ENCODE assay signal across 8 cellular contexts in the genomic region with DNA sequence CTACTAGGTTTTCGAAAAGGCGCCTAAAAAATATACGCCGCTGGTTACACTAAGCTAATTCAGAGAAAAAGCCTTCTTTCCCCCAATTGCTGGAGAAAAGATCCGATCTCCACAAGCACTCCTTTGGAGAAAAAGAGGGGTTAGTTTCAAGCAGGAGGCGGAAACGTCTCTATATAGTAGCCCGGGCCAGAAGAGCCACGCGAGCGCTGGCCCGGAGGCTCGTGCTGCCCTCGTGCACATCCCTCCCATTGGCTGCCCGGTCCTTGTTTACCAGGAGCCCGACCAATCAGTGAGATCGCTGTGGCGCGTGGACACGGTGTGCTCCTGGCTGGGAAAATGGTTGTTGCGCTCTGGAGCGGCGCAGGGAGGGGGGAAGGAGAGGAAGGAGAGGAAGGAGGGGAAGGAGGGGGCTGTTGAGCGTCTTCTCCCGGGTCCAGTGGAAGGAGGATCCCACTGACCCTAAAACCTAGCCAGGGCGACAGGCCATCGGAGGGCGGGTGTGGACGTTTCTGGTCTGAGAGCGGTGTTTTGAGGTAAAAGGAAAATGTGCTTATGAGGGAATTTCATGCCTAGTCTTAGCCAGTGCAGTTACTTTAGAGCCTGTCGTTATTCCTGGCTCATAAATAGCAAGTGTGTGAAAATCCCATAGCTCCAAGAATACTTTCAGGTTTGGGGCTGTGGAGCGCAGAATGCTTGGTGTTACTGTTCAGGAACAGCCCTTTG. TPM values are rescaled to one million over a fixed set of nuclear protein-coding genes. Genes with fewer than 3 reads are reported as not detected.
A peak's percentile ranks its signal among the peaks of the same experiment; 100 is the strongest.
DNase-seq lines count a peak whose midpoint lies in the region; ATAC-seq and TF ChIP-seq lines count a peak whose summit lies in the region.

A gene with protein sequence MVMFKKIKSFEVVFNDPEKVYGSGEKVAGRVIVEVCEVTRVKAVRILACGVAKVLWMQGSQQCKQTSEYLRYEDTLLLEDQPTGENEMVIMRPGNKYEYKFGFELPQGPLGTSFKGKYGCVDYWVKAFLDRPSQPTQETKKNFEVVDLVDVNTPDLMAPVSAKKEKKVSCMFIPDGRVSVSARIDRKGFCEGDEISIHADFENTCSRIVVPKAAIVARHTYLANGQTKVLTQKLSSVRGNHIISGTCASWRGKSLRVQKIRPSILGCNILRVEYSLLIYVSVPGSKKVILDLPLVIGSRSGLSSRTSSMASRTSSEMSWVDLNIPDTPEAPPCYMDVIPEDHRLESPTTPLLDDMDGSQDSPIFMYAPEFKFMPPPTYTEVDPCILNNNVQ (minus strand): TSS at position 147 of the 723 bp plus-strand sequence. CDS start 313 bp downstream, outside the sequence.

- H3K9ac ChIP-seq in muscle layer of colon (ENCODE audit: low read length): peak within 1 kb of the TSS; percentile 99

- 0% methylated on average over 22 of the region's 32 CpGs for WGBS in esophagus muscularis mucosa

- TF ChIP-seq CTCF in esophagus muscularis mucosa (IDR thresholded peaks at IDR 0.05): peak in 1 of 3 experiments; percentile 15

- no peaks in the 10 kb centered on the region for H3K9me3 ChIP-seq in esophagus muscularis mucosa
- no peaks in the 10 kb centered on the region for H3K9me3 ChIP-seq in muscle layer of colon (ENCODE audit: low read length)

- H3K4me3 ChIP-seq in esophagus muscularis mucosa: peak within 1 kb of the TSS; percentile 70 to 85 (median 80)
- H3K4me3 ChIP-seq in muscle layer of colon (ENCODE audit: low read depth in 1 of 2, low read length in 2 of 2): peak within 1 kb of the TSS; percentile 80 to 99

- TF ChIP-seq EP300 in esophagus muscularis mucosa (IDR thresholded peaks at IDR 0.05): no peak

- no peaks in the 10 kb centered on the region for H3K27me3 ChIP-seq in esophagus muscularis mucosa
- H3K27me3 ChIP-seq in muscle layer of colon (ENCODE audit: control insufficient read depth in 1 of 2, insufficient read depth in 2 of 2, low read length in 2 of 2): no peaks in the 10 kb centered on the region

- DNase-seq in DMS79 treated with DMSO at 0.1 percent for 48 hours (lab: John Stamatoyannopoulos, UW) (peak; percentile 96), LHCN-M2 (ENCODE audit: low read depth) (peak; percentile 97), RPMI7951 (ENCODE audit: low read depth) (peak; percentile 95), activated T-helper 1 cell treated with Interleukin-2 at 50 U/mL for 16 hours (ENCODE audit: low read depth) (peak; percentile 89), esophagus muscularis mucosa (ENCODE audit: extremely low spot score) (peak; percentile 100)
- DNase-seq in stimulated activated CD8-positive, alpha-beta memory T cell treated with anti-CD3 and anti-CD28 coated beads, Interleukin-7, amount 100 ng/mL, for 1 hour (ENCODE audit: low read depth in 2 of 2): peak; percentile 82 to 86

- H3K36me3 ChIP-seq in esophagus muscularis mucosa: peaks cover 31 to 43% (median 36%) of the 10 kb centered on the region in 4 donors
- peaks cover 36% of the 10 kb centered on the region for H3K36me3 ChIP-seq in muscle layer of colon (ENCODE audit: insufficient read depth, low read length)

- peak; percentile 98 for TF ChIP-seq POLR2A in esophagus muscularis mucosa (IDR thresholded peaks at IDR 0.05; ENCODE audit: low read depth)

- intact Hi-C loops in esophagus muscularis mucosa (cut with DNase I): no loop called here

- peak; percentile 91 for ATAC-seq in GM21825 (IDR thresholded peaks at IDR 0.05; ENCODE audit: unreplicated experiment)

- peaks cover 28 to 56% (median 49%) of the 10 kb centered on the region in 4 donors for H3K4me1 ChIP-seq in esophagus muscularis mucosa
- H3K4me1 ChIP-seq in muscle layer of colon (ENCODE audit: insufficient read depth, low read length): peaks cover 51% of the 10 kb centered on the region

- H3K27ac ChIP-seq in esophagus muscularis mucosa (replicated peaks in 1 of 4): peak within 1 kb of the TSS; percentile 94 to 96 (median 96)
- H3K27ac ChIP-seq in muscle layer of colon (ENCODE audit: low read depth, low read length): peak within 1 kb of the TSS; percentile 98

RNA-seq across cellular contexts. Expression of the gene that starts here (rescaled TPM):
- total RNA-seq in LHCN-M2 (2014; rRNA removed) (104 and 114 TPM in 2 replicates), esophagus muscularis mucosa (1,000 to 10,000 TPM; 1,186 to 4,171 (median 2,482) TPM)
- 32.7 TPM for polyA plus RNA-seq in LHCN-M2 (2012)
- 18.0 and 21.3 TPM in 2 replicates for total RNA-seq in RPMI7951 (2014; rRNA removed; shearing (Covaris generic))

Comparison
In these comparisons a context has a peak if more than half of its experiments do, and no peak if none do; other contexts are left out.
1. Peak in every context shown above with its lines: DNase-seq, ATAC-seq, H3K4me3 ChIP-seq and H3K27ac ChIP-seq.
2. RNA of the gene that starts here (total RNA-seq): 1,186 to 4,171 TPM in esophagus muscularis mucosa; 104 to 114 TPM in LHCN-M2 and 18.0 to 21.3 TPM in RPMI7951; every median in the first group is over 10 times any median in the second.